In genomic region chr16:66175058-66175457, GRCh38 we compare ENCODE assay signal across 18 cellular contexts.
A peak's percentile ranks its signal among the peaks of the same experiment; 100 is the strongest.
DNase-seq lines count a peak whose midpoint lies in the region; ATAC-seq and TF ChIP-seq lines count a peak whose summit lies in the region.
"Had no signal": no experiment of that assay in that cellular context is flagged by ENCODE, and none has a peak within 500 bp of the region (broad histone marks: within the 10 kb centered on the region; RNA-seq: fewer than 3 reads in every experiment).

No MANE protein-coding gene starts in this region.

- H2BK12ac ChIP-seq in mesenchymal stem cell (ENCODE audit: low read length in 2 of 2): no peak overlapping the region

- H3K27me3 ChIP-seq in right atrium auricular region (no peaks in the 10 kb centered on the region), heart left ventricle (no peaks in the 10 kb centered on the region), WERI-Rb-1 (ENCODE audit: insufficient read depth, low read depth, severe bottlenecking) (no peaks in the 10 kb centered on the region), mesenchymal stem cell (ENCODE audit: control insufficient read depth in 1 of 2, insufficient read depth in 1 of 2, low read length in 2 of 2) (no peaks in the 10 kb centered on the region), smooth muscle cell (ENCODE audit: low read depth) (no peaks in the 10 kb centered on the region)

- no peak overlapping the region for H3K14ac ChIP-seq in mesenchymal stem cell (ENCODE audit: low read length in 2 of 2)

- no peaks in the 10 kb centered on the region for H3K79me1 ChIP-seq in mesenchymal stem cell (replicated peaks; ENCODE audit: low read length, poor library complexity, severe bottlenecking)

- H3K4me3 ChIP-seq in right atrium auricular region: no peak overlapping the region
- no peak overlapping the region for H3K4me3 ChIP-seq in heart left ventricle
- H3K4me3 ChIP-seq in WERI-Rb-1 (ENCODE audit: low read depth, low read length): no peak overlapping the region
- H3K4me3 ChIP-seq in mesenchymal stem cell (ENCODE audit: insufficient read depth in 1 of 2, low read depth in 1 of 2, low read length in 2 of 2): no peak overlapping the region
- no peak overlapping the region for H3K4me3 ChIP-seq in smooth muscle cell

- no peak overlapping the region for H4K91ac ChIP-seq in mesenchymal stem cell (ENCODE audit: low read length)

- peak overlapping the region; percentile 15 for H2AFZ ChIP-seq in mesenchymal stem cell (ENCODE audit: low read depth, low read length)
- peak overlapping the region; percentile 71 for H2AFZ ChIP-seq in smooth muscle cell (ENCODE audit: low read depth)

- ATAC-seq in heart left ventricle (no peak), GM19328 (IDR thresholded peaks at IDR 0.05; ENCODE audit: unreplicated experiment) (no peak), HG03097 (IDR thresholded peaks at IDR 0.05; ENCODE audit: low FRiP score, unreplicated experiment) (no peak), HG02642 (IDR thresholded peaks at IDR 0.05; ENCODE audit: poor library complexity, unreplicated experiment) (no peak)

- WGBS in heart left ventricle, 4 donors: 78 to 83% (median 79%) methylated on average over 5 of the region's 5 CpGs
- WGBS in mesenchymal stem cell: 99% methylated on average over 5 of the region's 5 CpGs
- 79% methylated on average over 5 of the region's 5 CpGs for WGBS in smooth muscle cell (ENCODE audit: low lambda C conversion rate)

- no peak overlapping the region for H2BK120ac ChIP-seq in mesenchymal stem cell (ENCODE audit: low read depth, low read length)

- H3K9me3 ChIP-seq in right atrium auricular region: peaks cover 0 to 5% of the 10 kb centered on the region in 2 donors
- H3K9me3 ChIP-seq in heart left ventricle: peaks cover 0 to 6% (median 0%) of the 10 kb centered on the region in 12 donors
- peaks cover 7% of the 10 kb centered on the region for H3K9me3 ChIP-seq in WERI-Rb-1 (ENCODE audit: severe bottlenecking)
- H3K9me3 ChIP-seq in mesenchymal stem cell (ENCODE audit: control insufficient read depth, low read length): peaks cover 8% of the 10 kb centered on the region
- H3K9me3 ChIP-seq in smooth muscle cell (replicated peaks; ENCODE audit: low read depth): peaks cover 3% of the 10 kb centered on the region

- H3K79me2 ChIP-seq in smooth muscle cell (ENCODE audit: low read depth): no peaks in the 10 kb centered on the region

- no peaks in the 10 kb centered on the region for H4K20me1 ChIP-seq in smooth muscle cell (ENCODE audit: low read depth)

- H3K9ac ChIP-seq in mesenchymal stem cell (ENCODE audit: low read length): no peak overlapping the region
- H3K9ac ChIP-seq in smooth muscle cell (ENCODE audit: low read depth): no peak overlapping the region

- intact Hi-C loops in heart left ventricle (cut with DNase I): no loop called here

- H4K8ac ChIP-seq in mesenchymal stem cell (ENCODE audit: low read length): no peak overlapping the region

- no peaks in the 10 kb centered on the region for H3K4me1 ChIP-seq in right atrium auricular region
- H3K4me1 ChIP-seq in heart left ventricle: peaks cover 0 to 9% (median 0%) of the 10 kb centered on the region in 12 donors
- H3K4me1 ChIP-seq in mesenchymal stem cell (ENCODE audit: control insufficient read depth, insufficient read depth, low read depth, low read length): no peaks in the 10 kb centered on the region
- H3K4me1 ChIP-seq in smooth muscle cell (ENCODE audit: low read depth): peaks cover 11% of the 10 kb centered on the region

- H2BK15ac ChIP-seq in mesenchymal stem cell (ENCODE audit: low read depth, poor library complexity, severe bottlenecking): no peak overlapping the region

- H2AK5ac ChIP-seq in mesenchymal stem cell (ENCODE audit: low read length, severe bottlenecking): no peak overlapping the region

- H3K4ac ChIP-seq in mesenchymal stem cell (ENCODE audit: low read depth in 1 of 2, low read length in 2 of 2): no peak overlapping the region

- no peak overlapping the region for H2BK5ac ChIP-seq in mesenchymal stem cell (ENCODE audit: low read depth, low read length, poor library complexity, severe bottlenecking)

- no peak for TF ChIP-seq CTCF in right atrium auricular region (IDR thresholded peaks at IDR 0.05)
- no peak for TF ChIP-seq CTCF in heart left ventricle (IDR thresholded peaks at IDR 0.05)
- no peak for TF ChIP-seq CTCF in WERI-Rb-1 (IDR thresholded peaks at IDR 0.05; ENCODE audit: low read depth, low read length)
- no peak for TF ChIP-seq CTCF in smooth muscle cell (IDR thresholded peaks at IDR 0.05; ENCODE audit: borderline replicate concordance, insufficient read depth, poor library complexity, severe bottlenecking)

- H3F3A ChIP-seq in smooth muscle cell (ENCODE audit: low read depth): no peaks in the 10 kb centered on the region

- DNase-seq in right atrium auricular region (ENCODE audit: low spot score) (peak; percentile 48), heart left ventricle (no peak), WERI-Rb-1 (no peak), mesenchymal stem cell (no peak), smooth muscle cell (lab: John Stamatoyannopoulos, UW; ENCODE audit: unreplicated experiment) (no peak)
- DNase-seq: CD4-positive, CD25-positive, alpha-beta regulatory T cell; DMS79; MM.1S; NCI-H1092; NCI-H1436 treated with DMSO at 0.1 percent for 48 hours; NCI-H2029; NCI-H226; NCI-H510A treated with DMSO at 0.1 percent for 48 hours; NCI-H748 treated with DMSO at 0.1 percent for 48 hours; SIG-M5 had no signal

- no peak overlapping the region for H3K23ac ChIP-seq in mesenchymal stem cell (ENCODE audit: low read length in 2 of 2)

- no peak overlapping the region for H3K4me2 ChIP-seq in mesenchymal stem cell (ENCODE audit: low read length, poor library complexity, severe bottlenecking)
- H3K4me2 ChIP-seq in smooth muscle cell: peak overlapping the region; percentile 52

- no peak overlapping the region for H3K18ac ChIP-seq in mesenchymal stem cell (ENCODE audit: low read depth in 1 of 2, low read length in 2 of 2)

- TF ChIP-seq POLR2A in heart left ventricle (IDR thresholded peaks at IDR 0.05): no peak

- no peak overlapping the region for H3K27ac ChIP-seq in right atrium auricular region
- no peak overlapping the region for H3K27ac ChIP-seq in heart left ventricle
- H3K27ac ChIP-seq in WERI-Rb-1: peak overlapping the region; percentile 37
- no peak overlapping the region for H3K27ac ChIP-seq in mesenchymal stem cell (ENCODE audit: low read length, poor library complexity, severe bottlenecking)
- peak overlapping the region; percentile 56 for H3K27ac ChIP-seq in smooth muscle cell (ENCODE audit: low read depth)

- H3K36me3 ChIP-seq in right atrium auricular region: no peaks in the 10 kb centered on the region
- no peaks in the 10 kb centered on the region for H3K36me3 ChIP-seq in heart left ventricle
- no peaks in the 10 kb centered on the region for H3K36me3 ChIP-seq in WERI-Rb-1
- H3K36me3 ChIP-seq in mesenchymal stem cell (ENCODE audit: control insufficient read depth in 1 of 2, insufficient read depth in 2 of 2, low read depth in 1 of 2, low read length in 2 of 2): no peaks in the 10 kb centered on the region
- H3K36me3 ChIP-seq in smooth muscle cell (ENCODE audit: low read depth): no peaks in the 10 kb centered on the region

Comparison
In these comparisons a context has a peak if more than half of its experiments do, and no peak if none do; other contexts are left out.
1. H3K27ac ChIP-seq: peak in WERI-Rb-1 (single experiment) and smooth muscle cell (single experiment); none in right atrium auricular region (0 of 2), heart left ventricle (0 of 12) and mesenchymal stem cell (single experiment).